In genomic region chr19:14442904-14443631, GRCh38 we compare ENCODE assay signal across 15 cellular contexts. TPM values are rescaled to one million over a fixed set of nuclear protein-coding genes. Genes with fewer than 3 reads are reported as not detected.
A peak's percentile ranks its signal among the peaks of the same experiment; 100 is the strongest.
DNase-seq lines count a peak whose midpoint lies in the region; ATAC-seq and TF ChIP-seq lines count a peak whose summit lies in the region.
"Had no signal": no experiment of that assay in that cellular context is flagged by ENCODE, and none has a peak within 500 bp of the region (broad histone marks: within the 10 kb centered on the region; RNA-seq: fewer than 3 reads in every experiment).

No MANE protein-coding gene starts in this region.

- no peak overlapping the region for H2AFZ ChIP-seq in neural progenitor cell (replicated peaks)

- CTCF ChIA-PET in activated CD8-positive, alpha-beta T cell treated with anti-CD3 and anti-CD28 coated beads, Interleukin-2, amount 10 ng/mL, durations not matched to agents 7 days and 5 days (lab: Charles Lee), result interaction anchor here (1.2 kb wide), 1 partner anchor 307 kb away, joined by 3 read pairs; the partner anchor contains the start of gene ASF1B
- CTCF ChIA-PET in activated CD8-positive, alpha-beta T cell treated with anti-CD3 and anti-CD28 coated beads for 36 hours (lab: Charles Lee), result no interaction called here

- intact Hi-C loops in activated CD8-positive, alpha-beta T cell treated with anti-CD3 and anti-CD28 coated beads for 36 hours (cut with micrococcal nuclease), result no loop called here

- no peaks in the 10 kb centered on the region for H3F3A ChIP-seq in neural progenitor cell (ENCODE audit: low read depth)

- no peaks in the 10 kb centered on the region for H3K4me1 ChIP-seq in neural progenitor cell
- H3K4me1 ChIP-seq: A549 had no signal

- no peaks in the 10 kb centered on the region for H3K36me3 ChIP-seq in neural progenitor cell

- H3K9me3 Mint-ChIP-seq in activated CD8-positive, alpha-beta T cell treated with anti-CD3 and anti-CD28 coated beads, Interleukin-2, amount 10 ng/mL, durations not matched to agents 7 days and 5 days (ENCODE audit: insufficient read depth), result no peaks in the 10 kb centered on the region
- H3K9me3 Mint-ChIP-seq in activated CD8-positive, alpha-beta T cell treated with anti-CD3 and anti-CD28 coated beads for 36 hours, result no peaks in the 10 kb centered on the region
- H3K9me3 Mint-ChIP-seq in central memory CD8-positive, alpha-beta T cell, result no peaks in the 10 kb centered on the region
- no peaks in the 10 kb centered on the region for H3K9me3 Mint-ChIP-seq in neural progenitor cell

- in situ Hi-C loops in G401 (cut with HindIII; ENCODE audit: low sequenced_read_pairs), result no loop called here

- H3K27me3 ChIP-seq in neural progenitor cell, result no peaks in the 10 kb centered on the region

- H3K4me2 ChIP-seq in neural progenitor cell, result no peak overlapping the region
- H3K4me2 ChIP-seq: A549 had no signal

- H3K36me3 Mint-ChIP-seq in activated CD8-positive, alpha-beta T cell treated with anti-CD3 and anti-CD28 coated beads, Interleukin-2, amount 10 ng/mL, durations not matched to agents 7 days and 5 days (ENCODE audit: low read depth), result peaks cover 57% of the 10 kb centered on the region
- H3K36me3 Mint-ChIP-seq in activated CD8-positive, alpha-beta T cell treated with anti-CD3 and anti-CD28 coated beads for 36 hours (ENCODE audit: low read depth), result peaks cover 45% of the 10 kb centered on the region
- peaks cover 64% of the 10 kb centered on the region for H3K36me3 Mint-ChIP-seq in central memory CD8-positive, alpha-beta T cell (ENCODE audit: insufficient read depth)
- H3K36me3 Mint-ChIP-seq in neural progenitor cell, result peaks cover 26% of the 10 kb centered on the region

- H3K4me3 Mint-ChIP-seq in activated CD8-positive, alpha-beta T cell treated with anti-CD3 and anti-CD28 coated beads, Interleukin-2, amount 10 ng/mL, durations not matched to agents 7 days and 5 days, result no peak overlapping the region
- no peak overlapping the region for H3K4me3 Mint-ChIP-seq in activated CD8-positive, alpha-beta T cell treated with anti-CD3 and anti-CD28 coated beads for 36 hours
- peak overlapping the region; percentile 16 for H3K4me3 Mint-ChIP-seq in central memory CD8-positive, alpha-beta T cell
- no peak overlapping the region for H3K4me3 Mint-ChIP-seq in neural progenitor cell

- H3K9me3 ChIP-seq in neural progenitor cell (ENCODE audit: low read depth), result no peaks in the 10 kb centered on the region
- H3K9me3 ChIP-seq: A549 had no signal

- peak overlapping the region; percentile 28 for H3K27ac Mint-ChIP-seq in activated CD8-positive, alpha-beta T cell treated with anti-CD3 and anti-CD28 coated beads, Interleukin-2, amount 10 ng/mL, durations not matched to agents 7 days and 5 days
- no peak overlapping the region for H3K27ac Mint-ChIP-seq in activated CD8-positive, alpha-beta T cell treated with anti-CD3 and anti-CD28 coated beads for 36 hours
- no peak overlapping the region for H3K27ac Mint-ChIP-seq in central memory CD8-positive, alpha-beta T cell (ENCODE audit: low read depth)
- H3K27ac Mint-ChIP-seq in neural progenitor cell, result peak overlapping the region; percentile 12

- DNase-seq in activated CD8-positive, alpha-beta T cell treated with anti-CD3 and anti-CD28 coated beads, Interleukin-2, amount 10 ng/mL, durations not matched to agents 7 days and 5 days, result no peak
- no peak for DNase-seq in activated CD8-positive, alpha-beta T cell treated with anti-CD3 and anti-CD28 coated beads for 36 hours
- peak; percentile 15 for DNase-seq in G401 (ENCODE audit: low spot score)
- no peak for DNase-seq in central memory CD8-positive, alpha-beta T cell (ENCODE audit: low spot score in 2 of 2)
- no peak for DNase-seq in neural progenitor cell (ENCODE audit: low spot score)
- no peak for DNase-seq in NCI-H774 (lab: John Stamatoyannopoulos, UW)
- no peak for DNase-seq in DMS79 (lab: John Stamatoyannopoulos, UW)
- DNase-seq: DMS 273 treated with DMSO at 0.1 percent for 48 hours, Karpas-422, NCI-H1105 treated with DMSO at 0.1 percent for 48 hours, NCI-H187, NCI-H2171 had no signal

- no peak for ATAC-seq in activated CD8-positive, alpha-beta T cell treated with anti-CD3 and anti-CD28 coated beads, Interleukin-2, amount 10 ng/mL, durations not matched to agents 7 days and 5 days
- ATAC-seq in activated CD8-positive, alpha-beta T cell treated with anti-CD3 and anti-CD28 coated beads for 36 hours, result no peak
- no peak for ATAC-seq in central memory CD8-positive, alpha-beta T cell (replicated peaks; ENCODE audit: extremely low read depth, poor library complexity, severe bottlenecking)
- ATAC-seq in GM18517 (IDR thresholded peaks at IDR 0.05; ENCODE audit: unreplicated experiment), result no peak
- ATAC-seq: A549, HepG2 had no signal

- H4K20me1 ChIP-seq in neural progenitor cell (ENCODE audit: low read depth), result peaks cover 5% of the 10 kb centered on the region

- H3K4me3 ChIP-seq in neural progenitor cell, result no peak overlapping the region
- H3K4me3 ChIP-seq: A549 had no signal

- peaks cover 15% of the 10 kb centered on the region for H3K79me2 ChIP-seq in neural progenitor cell (ENCODE audit: low read depth)

- POLR2A ChIA-PET in activated CD8-positive, alpha-beta T cell treated with anti-CD3 and anti-CD28 coated beads, Interleukin-2, amount 10 ng/mL, durations not matched to agents 7 days and 5 days (lab: Charles Lee), result no interaction called here
- POLR2A ChIA-PET in activated CD8-positive, alpha-beta T cell treated with anti-CD3 and anti-CD28 coated beads for 36 hours (lab: Charles Lee), result no interaction called here

- H3K27me3 Mint-ChIP-seq in activated CD8-positive, alpha-beta T cell treated with anti-CD3 and anti-CD28 coated beads, Interleukin-2, amount 10 ng/mL, durations not matched to agents 7 days and 5 days (ENCODE audit: low read depth), result no peaks in the 10 kb centered on the region
- no peaks in the 10 kb centered on the region for H3K27me3 Mint-ChIP-seq in activated CD8-positive, alpha-beta T cell treated with anti-CD3 and anti-CD28 coated beads for 36 hours
- H3K27me3 Mint-ChIP-seq in central memory CD8-positive, alpha-beta T cell, result no peaks in the 10 kb centered on the region
- no peaks in the 10 kb centered on the region for H3K27me3 Mint-ChIP-seq in neural progenitor cell (ENCODE audit: insufficient read depth, low read depth)

- H3K9ac ChIP-seq in neural progenitor cell, result no peak overlapping the region

- no peak overlapping the region for H3K27ac ChIP-seq in neural progenitor cell
- H3K27ac ChIP-seq: A549 had no signal

- peaks cover 38% of the 10 kb centered on the region for H3K4me1 Mint-ChIP-seq in activated CD8-positive, alpha-beta T cell treated with anti-CD3 and anti-CD28 coated beads, Interleukin-2, amount 10 ng/mL, durations not matched to agents 7 days and 5 days (ENCODE audit: low read depth)
- peaks cover 29% of the 10 kb centered on the region for H3K4me1 Mint-ChIP-seq in activated CD8-positive, alpha-beta T cell treated with anti-CD3 and anti-CD28 coated beads for 36 hours (ENCODE audit: low read depth)
- peaks cover 46% of the 10 kb centered on the region for H3K4me1 Mint-ChIP-seq in central memory CD8-positive, alpha-beta T cell
- H3K4me1 Mint-ChIP-seq in neural progenitor cell, result peaks cover 5% of the 10 kb centered on the region

- no peak for TF ChIP-seq CTCF in activated CD8-positive, alpha-beta T cell treated with anti-CD3 and anti-CD28 coated beads for 36 hours (IDR thresholded peaks at IDR 0.05)
- TF ChIP-seq CTCF in neural progenitor cell (IDR thresholded peaks at IDR 0.05), result no peak

RNA-seq across cellular contexts. Expression of gene PKN1, which starts 10.0 kb away (rescaled TPM):
- 100 to 1,000 TPM; 244 to 263 TPM for total RNA-seq in activated CD8-positive, alpha-beta T cell treated with anti-CD3 and anti-CD28 coated beads, Interleukin-2, amount 10 ng/mL, durations not matched to agents 7 days and 5 days
- total RNA-seq in activated CD8-positive, alpha-beta T cell treated with anti-CD3 and anti-CD28 coated beads for 36 hours, result 100 to 1,000 TPM; 172 to 192 TPM
- 94.8 and 98.6 TPM in 2 replicates for total RNA-seq in G401 (2014; rRNA removed; shearing (Covaris generic))
- 29.0 and 98.6 TPM in 2 replicates for total RNA-seq in neural progenitor cell (ENCODE audit: low replicate concordance)

RNA-seq across cellular contexts. Expression of gene DDX39A, which starts 23.9 kb away (rescaled TPM):
- 100 to 1,000 TPM; 309 to 313 TPM for total RNA-seq in activated CD8-positive, alpha-beta T cell treated with anti-CD3 and anti-CD28 coated beads, Interleukin-2, amount 10 ng/mL, durations not matched to agents 7 days and 5 days
- total RNA-seq in activated CD8-positive, alpha-beta T cell treated with anti-CD3 and anti-CD28 coated beads for 36 hours, result 100 to 1,000 TPM; 217 to 226 TPM
- total RNA-seq in G401 (2014; rRNA removed; shearing (Covaris generic)), result 181 and 204 TPM in 2 replicates
- 38.6 and 92.0 TPM in 2 replicates for total RNA-seq in neural progenitor cell (ENCODE audit: low replicate concordance)

RNA-seq across cellular contexts. Expression of gene PTGER1, which starts 32.1 kb away (rescaled TPM):
- under 1 TPM; 0.32 to 0.44 TPM for total RNA-seq in activated CD8-positive, alpha-beta T cell treated with anti-CD3 and anti-CD28 coated beads, Interleukin-2, amount 10 ng/mL, durations not matched to agents 7 days and 5 days
- under 1 TPM; 0.43 TPM for total RNA-seq in activated CD8-positive, alpha-beta T cell treated with anti-CD3 and anti-CD28 coated beads for 36 hours
- 1.5 TPM in 1 of 2 replicates, not detected in the other for total RNA-seq in G401 (2014; rRNA removed; shearing (Covaris generic))
- not detected in 2 replicates for total RNA-seq in neural progenitor cell (ENCODE audit: low replicate concordance)
- total RNA-seq: HepG2 had no signal

RNA-seq across cellular contexts. Expression of gene GIPC1, which starts 52.9 kb away (rescaled TPM):
- 10 to 100 TPM; 37.9 to 39.3 TPM for total RNA-seq in activated CD8-positive, alpha-beta T cell treated with anti-CD3 and anti-CD28 coated beads, Interleukin-2, amount 10 ng/mL, durations not matched to agents 7 days and 5 days
- 10 to 100 TPM; 17.3 to 19.6 TPM for total RNA-seq in activated CD8-positive, alpha-beta T cell treated with anti-CD3 and anti-CD28 coated beads for 36 hours
- 367 and 404 TPM in 2 replicates for total RNA-seq in G401 (2014; rRNA removed; shearing (Covaris generic))
- total RNA-seq in neural progenitor cell (ENCODE audit: low replicate concordance), result 23.6 and 83.6 TPM in 2 replicates

Comparison
In these comparisons a context has a peak if more than half of its experiments do, and no peak if none do; other contexts are left out.
1. H3K27ac Mint-ChIP-seq: peak in activated CD8-positive, alpha-beta T cell treated with anti-CD3 and anti-CD28 coated beads, Interleukin-2, amount 10 ng/mL, durations not matched to agents 7 days and 5 days (single experiment) and neural progenitor cell (single experiment); none in activated CD8-positive, alpha-beta T cell treated with anti-CD3 and anti-CD28 coated beads for 36 hours (single experiment) and central memory CD8-positive, alpha-beta T cell (single experiment).